8 cellular contexts compared by ENCODE assay signal in the genomic region with DNA sequence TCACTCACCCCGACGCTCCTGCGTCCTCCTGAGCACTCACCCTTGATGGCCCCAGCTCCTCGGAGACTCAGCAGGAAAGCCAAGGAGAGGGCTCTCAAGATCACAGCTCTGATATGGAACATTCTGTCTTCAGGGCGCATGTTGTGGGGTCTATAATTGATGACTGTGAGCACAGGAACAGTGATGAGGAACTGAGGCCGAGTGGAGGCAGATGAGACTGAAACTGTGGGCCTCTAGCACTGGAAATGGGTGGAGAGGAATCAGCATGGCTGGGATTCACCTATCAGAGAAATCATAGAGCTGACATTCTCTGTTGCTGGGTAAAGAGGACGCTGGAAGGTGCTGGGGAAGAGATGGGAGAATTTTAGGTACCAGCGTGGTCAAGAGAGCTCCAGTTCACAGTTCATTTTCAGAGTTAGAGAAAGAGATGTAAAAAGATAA. TPM values are rescaled to one million over a fixed set of nuclear protein-coding genes. Genes with fewer than 3 reads are reported as not detected.
A peak's percentile ranks its signal among the peaks of the same experiment; 100 is the strongest.
DNase-seq lines count a peak whose midpoint lies in the region; ATAC-seq and TF ChIP-seq lines count a peak whose summit lies in the region.

A gene (minus strand): TSS at position 219 of the 441 bp plus-strand sequence.

- DNase-seq in Karpas-422 = peak; percentile 96
- DNase-seq in activated T-cell treated with anti-CD3 and anti-CD28 coated beads, Interleukin-2, amount 50 U/mL, for 24 hours = peak; percentile 48
- DNase-seq in cardiac septum (ENCODE audit: low spot score) = no peak
- no peak for DNase-seq in SK-N-DZ (ENCODE audit: low spot score)
- no peak for DNase-seq in NCI-H1105 treated with DMSO at 0.1 percent for 48 hours (lab: John Stamatoyannopoulos, UW)

- H3K36me3 Mint-ChIP-seq in activated T-cell treated with anti-CD3 and anti-CD28 coated beads, Interleukin-2, amount 50 U/mL, for 24 hours (ENCODE audit: low read depth) = peaks cover 6% of the 10 kb centered on the region

- TF ChIP-seq POLR2A in GM15510 (IDR thresholded peaks at IDR 0.05; ENCODE audit: borderline replicate concordance, extremely low read depth, insufficient read length) = peak; percentile 98

- intact Hi-C loops in cardiac septum (cut with DNase I) = no loop called here

- no peaks in the 10 kb centered on the region for H3K27me3 Mint-ChIP-seq in activated T-cell treated with anti-CD3 and anti-CD28 coated beads, Interleukin-2, amount 50 U/mL, for 24 hours

- no peaks in the 10 kb centered on the region; the same call in 1 of the 2 replicates for H4K20me1 ChIP-seq in Karpas-422 (ENCODE audit: insufficient read depth, low read depth, low read length)

- peak within 1 kb of the TSS; percentile 79 for H3K4me3 ChIP-seq in Karpas-422 (ENCODE audit: low read length)
- peak within 1 kb of the TSS in 6 of 7 experiments; percentile 19 to 38 (median 30) for H3K4me3 ChIP-seq in skin epidermis

- H3K9me3 ChIP-seq in Karpas-422 (ENCODE audit: low read length) = no peaks in the 10 kb centered on the region

- H3K36me3 ChIP-seq in Karpas-422 (ENCODE audit: insufficient read depth, low read length) = peaks cover 30% of the 10 kb centered on the region

- H3K27me3 ChIP-seq in Karpas-422 (ENCODE audit: low read length) = no peaks in the 10 kb centered on the region

- peak; percentile 67 for ATAC-seq in GM21619 (IDR thresholded peaks at IDR 0.05; ENCODE audit: unreplicated experiment)

- H3K9me3 Mint-ChIP-seq in activated T-cell treated with anti-CD3 and anti-CD28 coated beads, Interleukin-2, amount 50 U/mL, for 24 hours = no peaks in the 10 kb centered on the region

- 0 out of 2 replicates have a peak within 1 kb of the TSS, but pooled peaks have one; percentile 18 for H2AFZ ChIP-seq in Karpas-422 (ENCODE audit: low read length)

- peaks cover 61% of the 10 kb centered on the region for H3K4me1 ChIP-seq in Karpas-422 (ENCODE audit: low read length)

- peaks cover 59% of the 10 kb centered on the region for H3K79me2 ChIP-seq in Karpas-422 (ENCODE audit: low read length)

- H3K9me2 ChIP-seq in Karpas-422 (replicated peaks; ENCODE audit: insufficient read depth, low read length) = no peaks in the 10 kb centered on the region

- peaks cover 47% of the 10 kb centered on the region for H3K4me1 Mint-ChIP-seq in activated T-cell treated with anti-CD3 and anti-CD28 coated beads, Interleukin-2, amount 50 U/mL, for 24 hours (ENCODE audit: low read depth)

- H3K27ac ChIP-seq in Karpas-422 (ENCODE audit: low read length) (peak within 1 kb of the TSS; percentile 85), skin epidermis (peak within 1 kb of the TSS in 20 of 21 experiments; percentile 22 to 87 (median 68))

- H3K9ac ChIP-seq in Karpas-422 (ENCODE audit: low read length) = peak within 1 kb of the TSS; percentile 94

- H3K4me2 ChIP-seq in Karpas-422 (ENCODE audit: low read depth, low read length, poor library complexity, severe bottlenecking) = peak within 1 kb of the TSS; percentile 95

- peak within 1 kb of the TSS; percentile 73 for H3K4me3 Mint-ChIP-seq in activated T-cell treated with anti-CD3 and anti-CD28 coated beads, Interleukin-2, amount 50 U/mL, for 24 hours

- H3K27ac Mint-ChIP-seq in activated T-cell treated with anti-CD3 and anti-CD28 coated beads, Interleukin-2, amount 50 U/mL, for 24 hours = peak within 1 kb of the TSS; percentile 69

RNA-seq across cellular contexts. Expression of the gene that starts here (rescaled TPM):
- total RNA-seq in Karpas-422 (2014; rRNA removed; shearing (Covaris generic); ENCODE audit: low replicate concordance) = 571 and 780 TPM in 2 replicates
- 35.8 TPM for total RNA-seq in cardiac septum
- not detected in 2 replicates for polyA plus RNA-seq in SK-N-DZ (2014; cell fraction: cytosol; rRNA removed)
- 0.06 TPM in 1 of 2 replicates, not detected in the other for polyA plus RNA-seq in SK-N-DZ (2014; cell fraction: nucleus; rRNA removed)

Comparison
In these comparisons a context has a peak if more than half of its experiments do, and no peak if none do; other contexts are left out.
1. RNA of the gene that starts here (total RNA-seq): 571 to 780 TPM in Karpas-422; 35.8 TPM in cardiac septum (single experiment); every median in the first group is over 10 times any median in the second.
2. DNase-seq: peak in Karpas-422 (single experiment) and activated T-cell treated with anti-CD3 and anti-CD28 coated beads, Interleukin-2, amount 50 U/mL, for 24 hours (single experiment); none in cardiac septum (single experiment), SK-N-DZ (single experiment) and NCI-H1105 treated with DMSO at 0.1 percent for 48 hours (single experiment).